Comparison of ENCODE assay signal across 27 cellular contexts in genomic region chr10:53122265-53122664, GRCh38.
DNase-seq lines count a peak whose midpoint lies in the region; ATAC-seq, FAIRE-seq and TF ChIP-seq lines count a peak whose summit lies in the region.
"Had no signal": no experiment of that assay in that cellular context is flagged by ENCODE, and none has a peak within 500 bp of the region (broad histone marks: within the 10 kb centered on the region; RNA-seq: fewer than 3 reads in every experiment).

No MANE protein-coding gene starts in this region.

- FAIRE-seq in small intestine (lab: Jason Lieb, UNC), result no peak

- H3K4me3 ChIP-seq in GM12865 (ENCODE audit: low read depth, low read length) (no peak overlapping the region), small intestine (ENCODE audit: low read depth in 1 of 2, low read length in 2 of 2) (no peak overlapping the region), lower leg skin (ENCODE audit: low read depth, poor library complexity, severe bottlenecking) (no peak overlapping the region)
- H3K4me3 ChIP-seq: colonic mucosa, neural progenitor cell, right lobe of liver, SK-N-MC, upper lobe of left lung had no signal

- TF ChIP-seq POLR2A in lower leg skin (IDR thresholded peaks at IDR 0.05), result no peak

- ATAC-seq in HG02840 (IDR thresholded peaks at IDR 0.05; ENCODE audit: low FRiP score, unreplicated experiment) (peak; percentile 69), foreskin keratinocyte (no peak)
- ATAC-seq: activated CD8-positive, alpha-beta T cell treated with anti-CD3 and anti-CD28 coated beads for 36 hours; activated naive CD4-positive, alpha-beta T cell treated with anti-CD3 and anti-CD28 coated beads, Interleukin-2, amount 50 U/mL, for 72 hours; esophagus mucosa; right lobe of liver; stimulated activated effector memory CD8-positive, alpha-beta T cell treated with anti-CD3 and anti-CD28 coated beads, Interleukin-12 subunit alpha, Interleukin-12 subunit beta, amount 100 ng/mL, for 72 hours; T-helper 17 cell had no signal

- DNase-seq in GM12865 (ENCODE audit: low read depth) (peak; percentile 43), NOMO-1 treated with DMSO at 0.1 percent for 48 hours (lab: John Stamatoyannopoulos, UW; ENCODE audit: unreplicated experiment) (peak; percentile 96), foreskin keratinocyte (peak; percentile 17 to 36), SIG-M5 (lab: John Stamatoyannopoulos, UW) (no peak), small intestine (no peak), lower leg skin (ENCODE audit: low spot score in 2 of 2) (no peak)
- DNase-seq in stimulated activated CD4-positive, alpha-beta T cell treated with anti-CD3 and anti-CD28 coated beads, Interleukin-12 subunit alpha, Interleukin-12 subunit beta, amount 100 ng/mL, for 4 hours, result no peak
- DNase-seq: activated CD4-positive, CD25-positive, alpha-beta regulatory T cell treated with anti-CD3 and anti-CD28 coated beads, Interleukin-2, amount 50 U/mL, for 72 hours; activated CD8-positive, alpha-beta T cell treated with anti-CD3 and anti-CD28 coated beads for 36 hours; anterior cingulate cortex; colonic mucosa; foreskin fibroblast; GOT3; KBM-7; NCI-H187 treated with DMSO at 0.1 percent for 48 hours; NCI-H526; right lobe of liver; stimulated activated CD4-positive, alpha-beta T cell treated with anti-CD3 and anti-CD28 coated beads, Interleukin-4, amount 100 ng/mL, for 24 hours; T-helper 17 cell; upper lobe of left lung had no signal

- TF ChIP-seq CTCF in GM12865 (IDR thresholded peaks at IDR 0.05; ENCODE audit: insufficient read depth, low read depth, low read length, missing control alignments) (no peak), foreskin keratinocyte (conservative IDR thresholded peaks at IDR 0.05) (no peak), lower leg skin (IDR thresholded peaks at IDR 0.05) (no peak)

- intact Hi-C loops in lower leg skin (cut with DNase I; ENCODE audit: low total_unique reads), result no loop called here

- H3K27ac ChIP-seq in foreskin keratinocyte (no peak overlapping the region), small intestine (ENCODE audit: low read depth in 1 of 2, low read length in 1 of 2) (no peak overlapping the region)
- H3K27ac ChIP-seq: colonic mucosa, neural progenitor cell, parathyroid adenoma, right lobe of liver, SK-N-MC, upper lobe of left lung had no signal

- H3K27me3 ChIP-seq in foreskin keratinocyte, result no peaks in the 10 kb centered on the region
- no peaks in the 10 kb centered on the region for H3K27me3 ChIP-seq in small intestine (ENCODE audit: control insufficient read depth in 2 of 2, insufficient read depth in 2 of 2, low read length in 2 of 2)
- H3K27me3 ChIP-seq: colonic mucosa, neural progenitor cell, right lobe of liver, upper lobe of left lung had no signal

- no peaks in the 10 kb centered on the region for H3K36me3 ChIP-seq in small intestine (ENCODE audit: control insufficient read depth in 2 of 2, insufficient read depth in 2 of 2, low read length in 2 of 2)
- H3K36me3 ChIP-seq: colonic mucosa, neural progenitor cell, right lobe of liver, upper lobe of left lung had no signal

- H3K4me1 ChIP-seq in foreskin keratinocyte (peaks cover 3% of the 10 kb centered on the region), small intestine (ENCODE audit: control insufficient read depth in 2 of 2, insufficient read depth in 1 of 2, low read depth in 1 of 2, low read length in 1 of 2) (no peaks in the 10 kb centered on the region)
- H3K4me1 ChIP-seq: colonic mucosa, neural progenitor cell, parathyroid adenoma, right lobe of liver, upper lobe of left lung had no signal

- no peaks in the 10 kb centered on the region for H3K9me3 ChIP-seq in small intestine (ENCODE audit: control insufficient read depth, low read depth)
- H3K9me3 ChIP-seq: colonic mucosa, right lobe of liver, upper lobe of left lung had no signal

- WGBS in small intestine, 3 donors, result 40 to 68% (median 51%) methylated on average over 4 of the region's 4 CpGs
- 43 to 51% methylated on average over 4 of the region's 4 CpGs for WGBS in lower leg skin, 2 donors

Comparison
In these comparisons a context has a peak if more than half of its experiments do, and no peak if none do; other contexts are left out.
1. DNase-seq: peak in GM12865 (single experiment), NOMO-1 treated with DMSO at 0.1 percent for 48 hours (single experiment) and foreskin keratinocyte (2 of 2); none in stimulated activated CD4-positive, alpha-beta T cell treated with anti-CD3 and anti-CD28 coated beads, Interleukin-12 subunit alpha, Interleukin-12 subunit beta, amount 100 ng/mL, for 4 hours (single experiment), SIG-M5 (single experiment), small intestine (single experiment) and lower leg skin (0 of 2).